Comparison of ENCODE assay signal across 2 cellular contexts in the genomic region with DNA sequence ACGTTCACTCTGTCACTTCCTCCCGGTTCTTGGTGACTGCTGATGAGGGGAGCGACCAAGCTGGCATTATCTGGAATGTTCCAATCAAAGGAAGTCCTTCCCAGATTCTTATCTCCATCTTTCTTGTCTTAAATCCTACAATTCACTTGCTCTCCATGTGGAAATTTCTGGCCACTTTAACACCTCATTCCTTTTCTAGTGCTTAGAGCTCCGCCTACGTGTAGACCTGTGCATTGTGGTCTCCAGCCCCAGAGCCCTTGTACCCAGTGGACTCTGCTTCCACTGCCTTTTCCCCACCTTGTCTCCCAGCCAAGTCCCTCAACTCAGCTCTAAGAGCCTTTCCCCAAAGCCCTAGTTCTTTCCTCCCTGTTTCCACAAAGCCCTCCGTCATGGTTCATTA.
TF ChIP-seq lines count a peak whose summit lies in the region.

No MANE protein-coding gene starts in this region.

TF ChIP-seq in HepG2, 621 proteins besides CTCF, POLR2A, EP300 and RAD21:
- TF ChIP-seq CREM (IDR thresholded peaks at IDR 0.05) (no peak), CREM (CRISPR knock-in tag; IDR thresholded peaks at IDR 0.05) (no peak), ZFP62 (CRISPR knock-in tag; IDR thresholded peaks at IDR 0.05) (no peak)

TF ChIP-seq in K562, 482 proteins besides CTCF, POLR2A, EP300 and RAD21:
- 0 out of 2 replicates have a peak, but pooled peaks have one; percentile 17 for TF ChIP-seq ZNF766 (CRISPR knock-in tag; conservative IDR thresholded peaks at IDR 0.05)
- TF ChIP-seq NCOA1 (IDR thresholded peaks at IDR 0.05; ENCODE audit: low read depth): no peak
- no peak for TF ChIP-seq TAF9B (IDR thresholded peaks at IDR 0.05; ENCODE audit: partially characterized antibody)
TF ChIP-seq in K562: peak in this region for 1.
